ENCODE assay signal across 10 cellular contexts in the genomic region with DNA sequence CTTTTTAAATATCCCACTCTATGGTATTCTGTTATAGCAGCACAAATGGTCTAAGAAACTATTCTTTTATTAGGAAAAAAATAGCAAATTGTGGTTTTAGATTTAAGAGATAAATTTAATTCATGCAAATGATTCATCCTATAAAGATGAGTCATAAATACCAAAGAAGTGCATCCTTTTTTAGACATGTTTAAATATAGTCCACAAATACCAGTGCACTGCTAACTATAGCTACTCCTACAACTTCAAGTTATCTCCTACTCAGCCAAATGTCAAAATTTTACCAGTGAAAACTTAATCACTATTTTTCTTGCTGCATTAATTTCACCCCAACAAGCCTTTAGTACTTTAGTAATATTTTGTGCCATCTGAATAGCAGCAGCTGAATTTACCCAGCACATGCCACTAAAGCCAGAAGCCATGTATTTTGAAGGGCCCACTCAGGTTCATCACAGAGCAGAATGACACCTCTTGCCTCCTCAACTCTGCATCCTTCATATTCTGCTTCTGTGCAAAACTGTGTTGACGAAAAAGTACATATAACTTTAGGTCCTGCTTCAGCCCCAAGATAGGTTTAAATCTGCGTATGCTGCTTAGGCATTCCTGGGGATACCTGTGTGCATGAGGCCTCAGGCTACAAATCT.
DNase-seq lines count a peak whose midpoint lies in the region; ATAC-seq lines count a peak whose summit lies in the region.
"Had no signal": no experiment of that assay in that cellular context is flagged by ENCODE, and none has a peak within 500 bp of the region (broad histone marks: within the 10 kb centered on the region; RNA-seq: fewer than 3 reads in every experiment).

No MANE protein-coding gene starts in this region.

- peak overlapping the region; percentile 4 for H3K4me3 Mint-ChIP-seq in activated T-cell treated with anti-CD3 and anti-CD28 coated beads, Interleukin-2, amount 50 U/mL, for 24 hours
- H3K4me3 Mint-ChIP-seq in effector memory CD8-positive, alpha-beta T cell: peak overlapping the region; percentile 63
- H3K4me3 Mint-ChIP-seq in stimulated activated naive CD8-positive, alpha-beta T cell treated with anti-CD3 and anti-CD28 coated beads, Interleukin-15, amount 100 ng/mL, for 72 hours: peak overlapping the region; percentile 10 to 34

- no peaks in the 10 kb centered on the region for H3K36me3 Mint-ChIP-seq in activated T-cell treated with anti-CD3 and anti-CD28 coated beads, Interleukin-2, amount 50 U/mL, for 24 hours (ENCODE audit: low read depth)
- no peaks in the 10 kb centered on the region for H3K36me3 Mint-ChIP-seq in effector memory CD8-positive, alpha-beta T cell (ENCODE audit: insufficient read depth)

- DNase-seq in activated T-cell treated with anti-CD3 and anti-CD28 coated beads, Interleukin-2, amount 50 U/mL, for 24 hours: no peak
- DNase-seq in activated T-cell treated with anti-CD3 and anti-CD28 coated beads, Interleukin-2, amount 50 U/mL, for 1 hour: no peak
- DNase-seq in MV-4-11 (lab: John Stamatoyannopoulos, UW) (peak; percentile 39), 8988T (no peak), GF-D8 (lab: John Stamatoyannopoulos, UW) (no peak)
- no peak for DNase-seq in effector memory CD8-positive, alpha-beta T cell
- no peak for DNase-seq in stimulated activated naive CD8-positive, alpha-beta T cell treated with anti-CD3 and anti-CD28 coated beads, Interleukin-15, amount 100 ng/mL, for 72 hours
- no peak for DNase-seq in stimulated activated naive CD4-positive, alpha-beta T cell treated with Interleukin-2 at 50 U/mL for 16 hours (lab: John Stamatoyannopoulos, UW)
- DNase-seq: NCI-H526 treated with DMSO at 0.1 percent for 48 hours had no signal

- peak overlapping the region; percentile 84 for H3K27ac Mint-ChIP-seq in activated T-cell treated with anti-CD3 and anti-CD28 coated beads, Interleukin-2, amount 50 U/mL, for 24 hours
- peak overlapping the region; percentile 63 to 83 for H3K27ac Mint-ChIP-seq in effector memory CD8-positive, alpha-beta T cell
- H3K27ac Mint-ChIP-seq in stimulated activated naive CD8-positive, alpha-beta T cell treated with anti-CD3 and anti-CD28 coated beads, Interleukin-15, amount 100 ng/mL, for 72 hours: peak overlapping the region in 1 of 2 donors; percentile 53

- H3K9me3 Mint-ChIP-seq in activated T-cell treated with anti-CD3 and anti-CD28 coated beads, Interleukin-2, amount 50 U/mL, for 24 hours: no peaks in the 10 kb centered on the region
- H3K9me3 Mint-ChIP-seq in effector memory CD8-positive, alpha-beta T cell: no peaks in the 10 kb centered on the region
- no peaks in the 10 kb centered on the region for H3K9me3 Mint-ChIP-seq in stimulated activated naive CD8-positive, alpha-beta T cell treated with anti-CD3 and anti-CD28 coated beads, Interleukin-15, amount 100 ng/mL, for 72 hours

- peaks cover 9% of the 10 kb centered on the region for H3K27me3 Mint-ChIP-seq in activated T-cell treated with anti-CD3 and anti-CD28 coated beads, Interleukin-2, amount 50 U/mL, for 24 hours
- H3K27me3 Mint-ChIP-seq in effector memory CD8-positive, alpha-beta T cell: no peaks in the 10 kb centered on the region
- H3K27me3 Mint-ChIP-seq in stimulated activated naive CD8-positive, alpha-beta T cell treated with anti-CD3 and anti-CD28 coated beads, Interleukin-15, amount 100 ng/mL, for 72 hours: peaks cover 51% of the 10 kb centered on the region

- H3K4me1 Mint-ChIP-seq in activated T-cell treated with anti-CD3 and anti-CD28 coated beads, Interleukin-2, amount 50 U/mL, for 24 hours (ENCODE audit: low read depth): peaks cover 51% of the 10 kb centered on the region
- H3K4me1 Mint-ChIP-seq in effector memory CD8-positive, alpha-beta T cell (ENCODE audit: low read depth in 2 of 2): peaks cover 48 to 56% of the 10 kb centered on the region in 2 donors
- peaks cover 53% of the 10 kb centered on the region for H3K4me1 Mint-ChIP-seq in stimulated activated naive CD8-positive, alpha-beta T cell treated with anti-CD3 and anti-CD28 coated beads, Interleukin-15, amount 100 ng/mL, for 72 hours

- ATAC-seq in effector memory CD8-positive, alpha-beta T cell (replicated peaks): peak; percentile 33
- peak; percentile 2 for ATAC-seq in stimulated activated naive CD8-positive, alpha-beta T cell treated with anti-CD3 and anti-CD28 coated beads, Interleukin-15, amount 100 ng/mL, for 72 hours
- ATAC-seq: HCT116 had no signal

Comparison
In these comparisons a context has a peak if more than half of its experiments do, and no peak if none do; other contexts are left out.
1. H3K4me3 Mint-ChIP-seq: peak in every context shown above with its lines; median percentile 63 in effector memory CD8-positive, alpha-beta T cell; 22 in stimulated activated naive CD8-positive, alpha-beta T cell treated with anti-CD3 and anti-CD28 coated beads, Interleukin-15, amount 100 ng/mL, for 72 hours; 4 in activated T-cell treated with anti-CD3 and anti-CD28 coated beads, Interleukin-2, amount 50 U/mL, for 24 hours.